Comparison of ENCODE assay signal across 1 cellular context in the genomic region with DNA sequence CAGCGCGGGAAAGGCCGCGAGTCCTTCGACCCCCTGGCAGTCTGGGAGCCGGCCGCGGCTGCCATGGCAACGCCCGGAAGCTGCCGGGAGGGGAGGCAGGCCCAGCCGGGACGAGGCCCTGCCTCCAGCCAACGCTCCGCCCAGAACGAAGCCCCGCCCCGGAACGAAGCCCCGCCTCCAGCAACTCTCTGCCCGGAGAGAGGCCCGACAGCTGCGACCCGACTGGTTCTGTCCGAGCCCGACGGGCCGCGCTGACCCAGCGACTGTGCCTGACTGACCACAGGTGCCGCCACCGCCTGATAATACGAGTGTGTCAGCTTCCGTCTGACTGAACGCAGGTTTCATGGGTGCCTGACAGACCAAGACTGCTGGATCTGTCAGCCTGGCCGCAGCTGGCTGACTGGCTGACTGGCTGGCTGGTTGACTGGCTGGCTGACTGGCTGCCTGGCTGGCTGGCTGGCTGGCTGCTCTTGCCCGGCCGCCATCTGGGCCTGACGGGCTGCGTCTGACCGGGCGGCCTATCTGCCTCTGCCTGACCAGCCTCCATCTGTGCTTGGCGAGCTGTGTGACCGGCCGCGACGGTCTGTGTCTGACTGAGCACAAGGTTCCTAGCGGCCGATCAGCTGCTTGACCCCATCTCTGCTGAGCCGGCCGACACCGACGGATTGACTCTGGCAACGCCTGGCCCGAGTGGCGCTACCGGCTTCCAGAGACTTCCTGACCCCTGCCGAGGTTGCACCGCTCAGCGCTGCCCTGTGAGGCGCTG.
A peak's percentile ranks its signal among the peaks of the same experiment; 100 is the strongest.
TF ChIP-seq lines count a peak whose summit lies in the region.

No MANE protein-coding gene starts in this region.

TF ChIP-seq in GM12878, 131 proteins besides CTCF, POLR2A, EP300 and RAD21 (continued from another document):
- TF ChIP-seq, protein P1, sequence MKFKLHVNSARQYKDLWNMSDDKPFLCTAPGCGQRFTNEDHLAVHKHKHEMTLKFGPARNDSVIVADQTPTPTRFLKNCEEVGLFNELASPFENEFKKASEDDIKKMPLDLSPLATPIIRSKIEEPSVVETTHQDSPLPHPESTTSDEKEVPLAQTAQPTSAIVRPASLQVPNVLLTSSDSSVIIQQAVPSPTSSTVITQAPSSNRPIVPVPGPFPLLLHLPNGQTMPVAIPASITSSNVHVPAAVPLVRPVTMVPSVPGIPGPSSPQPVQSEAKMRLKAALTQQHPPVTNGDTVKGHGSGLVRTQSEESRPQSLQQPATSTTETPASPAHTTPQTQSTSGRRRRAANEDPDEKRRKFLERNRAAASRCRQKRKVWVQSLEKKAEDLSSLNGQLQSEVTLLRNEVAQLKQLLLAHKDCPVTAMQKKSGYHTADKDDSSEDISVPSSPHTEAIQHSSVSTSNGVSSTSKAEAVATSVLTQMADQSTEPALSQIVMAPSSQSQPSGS (IDR thresholded peaks at IDR 0.05; ENCODE audit: low read length) = no peak
- TF ChIP-seq SRF (IDR thresholded peaks at IDR 0.05; ENCODE audit: low read depth in 2 of 2, low read length in 2 of 2) = no peak
- TF ChIP-seq, protein P2, sequence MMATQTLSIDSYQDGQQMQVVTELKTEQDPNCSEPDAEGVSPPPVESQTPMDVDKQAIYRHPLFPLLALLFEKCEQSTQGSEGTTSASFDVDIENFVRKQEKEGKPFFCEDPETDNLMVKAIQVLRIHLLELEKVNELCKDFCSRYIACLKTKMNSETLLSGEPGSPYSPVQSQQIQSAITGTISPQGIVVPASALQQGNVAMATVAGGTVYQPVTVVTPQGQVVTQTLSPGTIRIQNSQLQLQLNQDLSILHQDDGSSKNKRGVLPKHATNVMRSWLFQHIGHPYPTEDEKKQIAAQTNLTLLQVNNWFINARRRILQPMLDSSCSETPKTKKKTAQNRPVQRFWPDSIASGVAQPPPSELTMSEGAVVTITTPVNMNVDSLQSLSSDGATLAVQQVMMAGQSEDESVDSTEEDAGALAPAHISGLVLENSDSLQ (IDR thresholded peaks at IDR 0.05) = peak; percentile 78; the same call in 1 of the 2 replicates
- peak; percentile 25; the same call in 1 of the 2 replicates for TF ChIP-seq PAX5 (IDR thresholded peaks at IDR 0.05; ENCODE audit: borderline replicate concordance, low read depth, low read length)
- no peak for TF ChIP-seq ZNF207 (IDR thresholded peaks at IDR 0.05; ENCODE audit: borderline replicate concordance)
- peak; percentile 91 for TF ChIP-seq HDGF (IDR thresholded peaks at IDR 0.05)
- TF ChIP-seq, protein P3, sequence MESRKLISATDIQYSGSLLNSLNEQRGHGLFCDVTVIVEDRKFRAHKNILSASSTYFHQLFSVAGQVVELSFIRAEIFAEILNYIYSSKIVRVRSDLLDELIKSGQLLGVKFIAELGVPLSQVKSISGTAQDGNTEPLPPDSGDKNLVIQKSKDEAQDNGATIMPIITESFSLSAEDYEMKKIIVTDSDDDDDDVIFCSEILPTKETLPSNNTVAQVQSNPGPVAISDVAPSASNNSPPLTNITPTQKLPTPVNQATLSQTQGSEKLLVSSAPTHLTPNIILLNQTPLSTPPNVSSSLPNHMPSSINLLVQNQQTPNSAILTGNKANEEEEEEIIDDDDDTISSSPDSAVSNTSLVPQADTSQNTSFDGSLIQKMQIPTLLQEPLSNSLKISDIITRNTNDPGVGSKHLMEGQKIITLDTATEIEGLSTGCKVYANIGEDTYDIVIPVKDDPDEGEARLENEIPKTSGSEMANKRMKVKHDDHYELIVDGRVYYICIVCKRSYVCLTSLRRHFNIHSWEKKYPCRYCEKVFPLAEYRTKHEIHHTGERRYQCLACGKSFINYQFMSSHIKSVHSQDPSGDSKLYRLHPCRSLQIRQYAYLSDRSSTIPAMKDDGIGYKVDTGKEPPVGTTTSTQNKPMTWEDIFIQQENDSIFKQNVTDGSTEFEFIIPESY (IDR thresholded peaks at IDR 0.05) = no peak
- TF ChIP-seq FOS (IDR thresholded peaks at IDR 0.05; ENCODE audit: borderline replicate concordance, extremely low read depth, insufficient read length) = no peak
- no peak for TF ChIP-seq YBX1 (IDR thresholded peaks at IDR 0.05)
- no peak for TF ChIP-seq MYB (IDR thresholded peaks at IDR 0.05; ENCODE audit: borderline replicate concordance, low read depth, low read length)
- peak; percentile 27 for TF ChIP-seq LARP7 (IDR thresholded peaks at IDR 0.05)
- peak; percentile 67; the same call in 1 of the 2 replicates for TF ChIP-seq MXI1 (IDR thresholded peaks at IDR 0.05; ENCODE audit: low read depth, low read length)
- TF ChIP-seq, protein P4, sequence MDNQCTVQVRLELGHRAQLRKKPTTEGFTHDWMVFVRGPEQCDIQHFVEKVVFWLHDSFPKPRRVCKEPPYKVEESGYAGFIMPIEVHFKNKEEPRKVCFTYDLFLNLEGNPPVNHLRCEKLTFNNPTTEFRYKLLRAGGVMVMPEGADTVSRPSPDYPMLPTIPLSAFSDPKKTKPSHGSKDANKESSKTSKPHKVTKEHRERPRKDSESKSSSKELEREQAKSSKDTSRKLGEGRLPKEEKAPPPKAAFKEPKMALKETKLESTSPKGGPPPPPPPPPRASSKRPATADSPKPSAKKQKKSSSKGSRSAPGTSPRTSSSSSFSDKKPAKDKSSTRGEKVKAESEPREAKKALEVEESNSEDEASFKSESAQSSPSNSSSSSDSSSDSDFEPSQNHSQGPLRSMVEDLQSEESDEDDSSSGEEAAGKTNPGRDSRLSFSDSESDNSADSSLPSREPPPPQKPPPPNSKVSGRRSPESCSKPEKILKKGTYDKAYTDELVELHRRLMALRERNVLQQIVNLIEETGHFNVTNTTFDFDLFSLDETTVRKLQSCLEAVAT (IDR thresholded peaks at IDR 0.05) = no peak
- TF ChIP-seq KAT2A (conservative IDR thresholded peaks at IDR 0.05; ENCODE audit: control insufficient read depth, low read depth, low read length) = no peak
- no peak for TF ChIP-seq SREBF1 (IDR thresholded peaks at IDR 0.05; ENCODE audit: low read length)
- TF ChIP-seq CEBPB (IDR thresholded peaks at IDR 0.05; ENCODE audit: borderline replicate concordance in 1 of 2, low read depth in 2 of 2, low read length in 2 of 2) = no peak
- TF ChIP-seq, protein P5, sequence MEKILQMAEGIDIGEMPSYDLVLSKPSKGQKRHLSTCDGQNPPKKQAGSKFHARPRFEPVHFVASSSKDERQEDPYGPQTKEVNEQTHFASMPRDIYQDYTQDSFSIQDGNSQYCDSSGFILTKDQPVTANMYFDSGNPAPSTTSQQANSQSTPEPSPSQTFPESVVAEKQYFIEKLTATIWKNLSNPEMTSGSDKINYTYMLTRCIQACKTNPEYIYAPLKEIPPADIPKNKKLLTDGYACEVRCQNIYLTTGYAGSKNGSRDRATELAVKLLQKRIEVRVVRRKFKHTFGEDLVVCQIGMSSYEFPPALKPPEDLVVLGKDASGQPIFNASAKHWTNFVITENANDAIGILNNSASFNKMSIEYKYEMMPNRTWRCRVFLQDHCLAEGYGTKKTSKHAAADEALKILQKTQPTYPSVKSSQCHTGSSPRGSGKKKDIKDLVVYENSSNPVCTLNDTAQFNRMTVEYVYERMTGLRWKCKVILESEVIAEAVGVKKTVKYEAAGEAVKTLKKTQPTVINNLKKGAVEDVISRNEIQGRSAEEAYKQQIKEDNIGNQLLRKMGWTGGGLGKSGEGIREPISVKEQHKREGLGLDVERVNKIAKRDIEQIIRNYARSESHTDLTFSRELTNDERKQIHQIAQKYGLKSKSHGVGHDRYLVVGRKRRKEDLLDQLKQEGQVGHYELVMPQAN (conservative IDR thresholded peaks at IDR 0.05) = no peak
- no peak for TF ChIP-seq RUNX3 (IDR thresholded peaks at IDR 0.05; ENCODE audit: low read length)
- no peak for TF ChIP-seq RFX5 (IDR thresholded peaks at IDR 0.05; ENCODE audit: low read depth, low read length)
- no peak for TF ChIP-seq GABPA (IDR thresholded peaks at IDR 0.05; ENCODE audit: low read depth)
- no peak for TF ChIP-seq SUPT20H (IDR thresholded peaks at IDR 0.05; ENCODE audit: borderline replicate concordance, control insufficient read depth, low read depth, low read length)
- TF ChIP-seq WRNIP1 (IDR thresholded peaks at IDR 0.05; ENCODE audit: borderline replicate concordance, low read depth, low read length) = no peak
- 0 out of 2 replicates have a peak, but pooled peaks have one; percentile 32 for TF ChIP-seq RB1 (IDR thresholded peaks at IDR 0.05; ENCODE audit: borderline replicate concordance)
- no peak; a peak in 1 of 4 replicates for TF ChIP-seq BHLHE40 (IDR thresholded peaks at IDR 0.05; ENCODE audit: borderline replicate concordance in 1 of 2, low read depth in 2 of 2, low read length in 1 of 2)
- TF ChIP-seq, protein P6, sequence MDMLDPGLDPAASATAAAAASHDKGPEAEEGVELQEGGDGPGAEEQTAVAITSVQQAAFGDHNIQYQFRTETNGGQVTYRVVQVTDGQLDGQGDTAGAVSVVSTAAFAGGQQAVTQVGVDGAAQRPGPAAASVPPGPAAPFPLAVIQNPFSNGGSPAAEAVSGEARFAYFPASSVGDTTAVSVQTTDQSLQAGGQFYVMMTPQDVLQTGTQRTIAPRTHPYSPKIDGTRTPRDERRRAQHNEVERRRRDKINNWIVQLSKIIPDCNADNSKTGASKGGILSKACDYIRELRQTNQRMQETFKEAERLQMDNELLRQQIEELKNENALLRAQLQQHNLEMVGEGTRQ (IDR thresholded peaks at IDR 0.05; ENCODE audit: borderline replicate concordance, low read depth, low read length) = no peak
- no peak for TF ChIP-seq POU2F2 (IDR thresholded peaks at IDR 0.05; ENCODE audit: borderline replicate concordance, low read depth, low read length)
- TF ChIP-seq ATF7 (IDR thresholded peaks at IDR 0.05; ENCODE audit: low read depth) = no peak
- no peak for TF ChIP-seq STAT3 (IDR thresholded peaks at IDR 0.05; ENCODE audit: low read depth, low read length)
- TF ChIP-seq, protein P7, sequence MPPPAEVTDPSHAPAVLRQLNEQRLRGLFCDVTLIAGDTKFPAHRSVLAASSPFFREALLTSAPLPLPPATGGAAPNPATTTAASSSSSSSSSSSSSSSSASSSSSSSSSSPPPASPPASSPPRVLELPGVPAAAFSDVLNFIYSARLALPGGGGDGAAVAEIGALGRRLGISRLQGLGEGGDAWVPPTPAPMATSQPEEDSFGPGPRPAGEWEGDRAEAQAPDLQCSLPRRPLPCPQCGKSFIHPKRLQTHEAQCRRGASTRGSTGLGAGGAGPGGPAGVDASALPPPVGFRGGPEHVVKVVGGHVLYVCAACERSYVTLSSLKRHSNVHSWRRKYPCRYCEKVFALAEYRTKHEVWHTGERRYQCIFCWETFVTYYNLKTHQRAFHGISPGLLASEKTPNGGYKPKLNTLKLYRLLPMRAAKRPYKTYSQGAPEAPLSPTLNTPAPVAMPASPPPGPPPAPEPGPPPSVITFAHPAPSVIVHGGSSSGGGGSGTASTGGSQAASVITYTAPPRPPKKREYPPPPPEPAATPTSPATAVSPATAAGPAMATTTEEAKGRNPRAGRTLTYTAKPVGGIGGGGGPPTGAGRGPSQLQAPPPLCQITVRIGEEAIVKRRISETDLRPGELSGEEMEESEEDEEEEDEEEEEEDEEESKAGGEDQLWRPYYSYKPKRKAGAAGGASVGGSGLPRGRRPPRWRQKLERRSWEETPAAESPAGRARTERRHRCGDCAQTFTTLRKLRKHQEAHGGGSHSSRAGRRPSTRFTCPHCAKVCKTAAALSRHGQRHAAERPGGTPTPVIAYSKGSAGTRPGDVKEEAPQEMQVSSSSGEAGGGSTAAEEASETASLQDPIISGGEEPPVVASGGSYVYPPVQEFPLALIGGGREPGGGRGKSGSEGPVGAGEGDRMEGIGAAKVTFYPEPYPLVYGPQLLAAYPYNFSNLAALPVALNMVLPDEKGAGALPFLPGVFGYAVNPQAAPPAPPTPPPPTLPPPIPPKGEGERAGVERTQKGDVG (CRISPR knock-in tag; IDR thresholded peaks at IDR 0.05) = no peak
- TF ChIP-seq, protein P8, sequence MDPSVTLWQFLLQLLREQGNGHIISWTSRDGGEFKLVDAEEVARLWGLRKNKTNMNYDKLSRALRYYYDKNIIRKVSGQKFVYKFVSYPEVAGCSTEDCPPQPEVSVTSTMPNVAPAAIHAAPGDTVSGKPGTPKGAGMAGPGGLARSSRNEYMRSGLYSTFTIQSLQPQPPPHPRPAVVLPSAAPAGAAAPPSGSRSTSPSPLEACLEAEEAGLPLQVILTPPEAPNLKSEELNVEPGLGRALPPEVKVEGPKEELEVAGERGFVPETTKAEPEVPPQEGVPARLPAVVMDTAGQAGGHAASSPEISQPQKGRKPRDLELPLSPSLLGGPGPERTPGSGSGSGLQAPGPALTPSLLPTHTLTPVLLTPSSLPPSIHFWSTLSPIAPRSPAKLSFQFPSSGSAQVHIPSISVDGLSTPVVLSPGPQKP (IDR thresholded peaks at IDR 0.05; ENCODE audit: low read depth, low read length) = no peak; the same call in 1 of the 2 replicates
- no peak for TF ChIP-seq TCF12 (IDR thresholded peaks at IDR 0.05; ENCODE audit: low read depth, low read length)
- TF ChIP-seq TCF3 (IDR thresholded peaks at IDR 0.05; ENCODE audit: borderline replicate concordance, insufficient read depth, low read depth, low read length) = 0 out of 2 replicates have a peak, but pooled peaks have one; percentile 46
- TF ChIP-seq, protein P9, sequence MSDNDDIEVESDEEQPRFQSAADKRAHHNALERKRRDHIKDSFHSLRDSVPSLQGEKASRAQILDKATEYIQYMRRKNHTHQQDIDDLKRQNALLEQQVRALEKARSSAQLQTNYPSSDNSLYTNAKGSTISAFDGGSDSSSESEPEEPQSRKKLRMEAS (IDR thresholded peaks at IDR 0.05; ENCODE audit: low read depth, low read length) = no peak
- no peak for TF ChIP-seq MTA2 (IDR thresholded peaks at IDR 0.05; ENCODE audit: low read depth)
- no peak for TF ChIP-seq ZSCAN29 (IDR thresholded peaks at IDR 0.05)
- no peak for TF ChIP-seq SUZ12 (IDR thresholded peaks at IDR 0.05; ENCODE audit: unreplicated experiment)
- no peak for TF ChIP-seq HDAC6 (IDR thresholded peaks at IDR 0.05; ENCODE audit: unreplicated experiment)
- no peak for TF ChIP-seq JUNB (IDR thresholded peaks at IDR 0.05)
- no peak for TF ChIP-seq SPI1 (IDR thresholded peaks at IDR 0.05; ENCODE audit: borderline replicate concordance, insufficient read depth, low read depth, low read length)
